ENCODE assay signal across 8 cellular contexts in genomic region chr19:35869327-35870123, GRCh38. TPM values are rescaled to one million over a fixed set of nuclear protein-coding genes. Genes with fewer than 3 reads are reported as not detected.
DNase-seq lines count a peak whose midpoint lies in the region; ATAC-seq and TF ChIP-seq lines count a peak whose summit lies in the region.

No MANE protein-coding gene starts in this region.

- peaks cover 14 to 23% (median 19%) of the 10 kb centered on the region in 3 donors for H3K4me1 Mint-ChIP-seq in T-cell

- H3K27ac ChIP-seq in 22Rv1 = peak overlapping the region; percentile 61

- H3K27me3 Mint-ChIP-seq in T-cell = peaks cover 33 to 75% of the 10 kb centered on the region in 2 donors

- peak overlapping the region; percentile 57 to 76 (median 65) for H3K4me3 Mint-ChIP-seq in T-cell

- POLR2A ChIA-PET in T-cell (lab: Charles Lee) = no interaction called here

- intact Hi-C loops in left cardiac atrium (cut with DNase I) = no loop called here

- no peaks in the 10 kb centered on the region for H3K36me3 Mint-ChIP-seq in T-cell

- DNase-seq in NCI-H1436 (lab: John Stamatoyannopoulos, UW) (peak; percentile 93), T-cell (peak; percentile 34 to 84 (median 76)), left cardiac atrium (peak; percentile 83), putamen (ENCODE audit: low spot score) (peak; percentile 91)
- peak; percentile 66 for DNase-seq in activated naive CD8-positive, alpha-beta T cell treated with anti-CD3 and anti-CD28 coated beads, Interleukin-2, amount 50 U/mL, for 16 hours (ENCODE audit: low read depth, low spot score)

- H3K27ac Mint-ChIP-seq in T-cell = peak overlapping the region in 1 of 2 donors; percentile 5

- ATAC-seq in GM19351 (IDR thresholded peaks at IDR 0.05; ENCODE audit: unreplicated experiment) (peak; percentile 73), T-cell (replicated peaks in 1 of 4) (peak; percentile 76 to 89 (median 78)), left cardiac atrium (peak; percentile 72 to 87), GM18498 (IDR thresholded peaks at IDR 0.05; ENCODE audit: unreplicated experiment) (no peak)

- no peak for TF ChIP-seq CTCF in 22Rv1 (IDR thresholded peaks at IDR 0.05)

- CTCF ChIA-PET in T-cell (lab: Charles Lee) = no interaction called here

- H3K9me3 Mint-ChIP-seq in T-cell = no peaks in the 10 kb centered on the region

RNA-seq across cellular contexts. Expression of gene APLP1, which starts 1.2 kb away (rescaled TPM):
- total RNA-seq in T-cell (1 to 10 TPM in 1 of 5 donors, under 1 TPM in 3, not detected in 1; 0.15 to 1.3 (median 0.33) TPM), left cardiac atrium (10 to 100 TPM; 11.3 to 17.0 TPM)

RNA-seq across cellular contexts. Expression of gene KIRREL2, which starts 12.8 kb away (rescaled TPM):
- under 1 TPM; 0.16 to 0.28 (median 0.25) TPM for total RNA-seq in T-cell
- under 1 TPM in 1 of 2 donors, not detected in 1; 0.06 TPM for total RNA-seq in left cardiac atrium

RNA-seq across cellular contexts. Expression of gene NPHS1, which starts 17.2 kb away (rescaled TPM):
- under 1 TPM in 2 of 5 donors, not detected in 3; 0.06 to 0.33 TPM for total RNA-seq in T-cell
- total RNA-seq in left cardiac atrium = not detected

RNA-seq across cellular contexts. Expression of gene NFKBID, which starts 30.8 kb away (rescaled TPM):
- 10 to 100 TPM; 45.1 to 78.3 (median 51.4) TPM for total RNA-seq in T-cell
- 1 to 10 TPM; 3.9 to 5.4 TPM for total RNA-seq in left cardiac atrium

RNA-seq across cellular contexts. Expression of gene HCST, which starts 32.8 kb away (rescaled TPM):
- 100 to 1,000 TPM in 2 of 5 donors, 10 to 100 TPM in 3; 60.1 to 165 (median 77.2) TPM for total RNA-seq in T-cell
- total RNA-seq in left cardiac atrium = 10 to 100 TPM in 1 of 2 donors, 1 to 10 TPM in 1; 6.9 to 15.5 TPM

Comparison
In these comparisons a context has a peak if more than half of its experiments do, and no peak if none do; other contexts are left out.
1. RNA of gene APLP1, which starts 1.2 kb away (total RNA-seq): 11.3 to 17.0 TPM in left cardiac atrium; 0.15 to 1.3 TPM in T-cell; every median in the first group is over 4 times any median in the second.
2. Peak in every context shown above with its lines, with median percentiles within 50 percentile points of each other: DNase-seq.